34 cellular contexts compared by ENCODE assay signal in the genomic region with DNA sequence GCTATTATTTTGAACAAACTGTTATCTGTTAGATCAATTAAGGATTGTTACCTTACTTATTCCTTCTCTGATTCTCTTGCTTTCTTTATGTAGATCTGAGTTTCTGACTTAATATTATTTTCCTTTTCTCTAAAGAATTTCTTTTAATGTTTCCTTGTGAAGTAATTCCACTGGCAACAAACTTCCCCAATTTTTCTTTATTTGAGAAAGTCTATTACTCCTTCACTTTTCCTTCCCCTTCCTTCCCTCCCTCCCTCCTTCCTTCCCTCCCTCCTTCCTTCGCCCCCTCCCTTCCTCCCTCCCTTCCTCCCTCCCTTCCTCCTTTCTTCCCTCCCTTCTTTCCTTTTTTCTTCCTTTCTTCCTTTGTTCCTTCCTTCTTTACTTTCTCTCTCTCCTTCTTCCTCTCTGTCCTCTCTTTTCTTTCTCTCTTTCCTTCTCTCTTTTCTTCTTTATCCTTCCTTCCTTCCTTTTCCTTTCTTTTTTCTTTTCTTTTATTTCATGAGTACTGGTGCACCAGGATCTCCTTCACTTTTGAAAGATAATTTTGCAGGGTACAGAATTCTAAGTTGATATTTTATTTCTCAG.
"Had no signal": no experiment of that assay in that cellular context is flagged by ENCODE, and none has a peak within 500 bp of the region (broad histone marks: within the 10 kb centered on the region; RNA-seq: fewer than 3 reads in every experiment).

No MANE protein-coding gene starts in this region.

- H3K27ac ChIP-seq: adrenal gland, body of pancreas, brain microvascular endothelial cell, breast epithelium, colonic mucosa, VCaP had no signal

- H3K27me3 ChIP-seq: adrenal gland, body of pancreas, brain microvascular endothelial cell, breast epithelium, colonic mucosa had no signal

- ATAC-seq: activated CD8-positive, alpha-beta T cell treated with anti-CD3 and anti-CD28 coated beads for 36 hours; activated naive CD4-positive, alpha-beta T cell treated with anti-CD3 and anti-CD28 coated beads, Interleukin-2, amount 50 U/mL, for 72 hours; activated T-cell treated with anti-CD3 and anti-CD28 coated beads, Interleukin-2, amount 50 U/mL, for 4 hours; activated T-cell treated with anti-CD3 and anti-CD28 coated beads, Interleukin-2, amount 50 U/mL, for 72 hours; activated T-helper 17 cell treated with anti-CD3 and anti-CD28 coated beads, Interleukin-2, amount 50 U/mL, for 72 hours; body of pancreas had no signal

- FAIRE-seq: astrocyte had no signal

- H3K36me3 ChIP-seq: adrenal gland, brain microvascular endothelial cell, breast epithelium, colonic mucosa had no signal

- H3K4me1 ChIP-seq: adrenal gland, body of pancreas, breast epithelium, colonic mucosa had no signal

- H3K4me3 ChIP-seq: adrenal gland, body of pancreas, breast epithelium, colonic mucosa had no signal

- H3K9me3 ChIP-seq: body of pancreas, colonic mucosa had no signal

- DNase-seq: activated B cell treated with CpG ODN at 0.5 μM for 24 hours; activated CD4-positive, alpha-beta memory T cell treated with anti-CD3 and anti-CD28 coated beads for 36 hours; activated CD4-positive, alpha-beta T cell treated with anti-CD3 and anti-CD28 coated beads for 4 hours; activated CD4-positive, alpha-beta T cell treated with anti-CD3 and anti-CD28 coated beads, Interleukin-2, amount 10 ng/mL, durations not matched to agents 24 days and 14 days; activated CD4-positive, alpha-beta T cell treated with anti-CD3 and anti-CD28 coated beads, Interleukin-2, amount 50 U/mL, for 1 hour; activated CD4-positive, alpha-beta T cell treated with anti-CD3 and anti-CD28 coated beads, Interleukin-2, amount 50 U/mL, for 4 hours; activated CD4-positive, CD25-positive, alpha-beta regulatory T cell treated with anti-CD3 and anti-CD28 coated beads, Interleukin-2, amount 50 U/mL, for 72 hours; activated CD8-positive, alpha-beta memory T cell treated with anti-CD3 and anti-CD28 coated beads, Interleukin-2, amount 50 U/mL, for 4 hours; activated CD8-positive, alpha-beta T cell treated with anti-CD3 and anti-CD28 coated beads for 36 hours; activated effector memory CD4-positive, alpha-beta T cell treated with anti-CD3 and anti-CD28 coated beads, Interleukin-2, amount 50 U/mL, for 16 hours; activated gamma-delta T cell treated with Interleukin-2 at 50 U/mL for 16 hours; activated naive CD4-positive, alpha-beta T cell; activated naive CD4-positive, alpha-beta T cell treated with anti-CD3 and anti-CD28 coated beads for 36 hours; activated naive CD4-positive, alpha-beta T cell treated with anti-CD3 and anti-CD28 coated beads, Interleukin-2, amount 50 U/mL, for 16 hours; activated naive CD8-positive, alpha-beta T cell treated with anti-CD3 and anti-CD28 coated beads for 36 hours; activated T-cell treated with anti-CD3 and anti-CD28 coated beads for 4 hours; activated T-cell treated with anti-CD3 and anti-CD28 coated beads, Interleukin-2, amount 50 U/mL, for 1 hour; activated T-cell treated with anti-CD3 and anti-CD28 coated beads, Interleukin-2, amount 50 U/mL, for 4 hours; activated T-cell treated with anti-CD3 and anti-CD28 coated beads, Interleukin-2, amount 50 U/mL, for 72 hours; adrenal gland; amniotic stem cell; aorta; body of pancreas; brain microvascular endothelial cell; central memory CD4-positive, alpha-beta T cell; cerebellar nuclear complex; colonic mucosa; T-helper 2 cell; T-helper 9 cell had no signal
